Comparison of ENCODE assay signal across 11 cellular contexts in the genomic region with DNA sequence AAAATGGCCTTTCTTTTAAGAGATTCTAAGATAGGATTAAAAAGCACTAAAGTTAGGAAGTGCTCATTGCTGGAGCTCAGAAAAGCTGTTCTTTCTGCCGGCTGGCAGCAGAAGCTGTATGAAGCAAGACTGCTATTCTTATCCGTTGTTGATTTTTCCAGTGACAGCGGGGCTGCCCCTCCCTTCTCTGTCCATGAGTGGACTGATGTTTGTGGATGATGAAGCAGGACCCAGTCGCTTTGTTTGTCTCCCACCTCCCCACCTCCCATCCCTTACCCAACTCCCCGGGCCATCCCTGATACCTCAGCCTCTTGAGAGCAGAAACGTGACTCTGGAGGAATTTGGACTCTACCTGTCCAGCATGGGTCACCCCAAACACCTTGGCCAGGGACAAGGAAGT. TPM values are rescaled to one million over a fixed set of nuclear protein-coding genes. Genes with fewer than 3 reads are reported as not detected.
DNase-seq lines count a peak whose midpoint lies in the region; ATAC-seq and TF ChIP-seq lines count a peak whose summit lies in the region.
"Had no signal": no experiment of that assay in that cellular context is flagged by ENCODE, and none has a peak within 500 bp of the region (broad histone marks: within the 10 kb centered on the region; RNA-seq: fewer than 3 reads in every experiment).

No MANE protein-coding gene starts in this region.

- H3K27ac ChIP-seq in gastroesophageal sphincter (peak overlapping the region; percentile 21 to 90 (median 82)), neutrophil (peak overlapping the region; percentile 85)

- no peaks in the 10 kb centered on the region for H3K27me3 ChIP-seq in gastroesophageal sphincter
- H3K27me3 ChIP-seq in neutrophil = no peaks in the 10 kb centered on the region

- TF ChIP-seq POLR2A in gastroesophageal sphincter (IDR thresholded peaks at IDR 0.05) = no peak

- peak; percentile 75 for ATAC-seq in gastroesophageal sphincter
- no peak for ATAC-seq in HG03095 (IDR thresholded peaks at IDR 0.05; ENCODE audit: unreplicated experiment)
- ATAC-seq in GM18909 (IDR thresholded peaks at IDR 0.05; ENCODE audit: poor library complexity, unreplicated experiment) = no peak

- no peak for TF ChIP-seq EP300 in gastroesophageal sphincter (IDR thresholded peaks at IDR 0.05)

- H3K4me3 ChIP-seq in gastroesophageal sphincter (no peak overlapping the region), neutrophil (ENCODE audit: low read depth in 1 of 2, low read length in 1 of 2) (no peak overlapping the region)

- peak; percentile 41 for DNase-seq in AG08395 (ENCODE audit: low spot score)
- DNase-seq in SHP77 treated with DMSO at 0.1 percent for 48 hours (lab: John Stamatoyannopoulos, UW) = peak; percentile 37
- DNase-seq in GM19240 (ENCODE audit: insufficient read length, low spot score) = no peak
- DNase-seq in stimulated activated CD4-positive, alpha-beta T cell treated with anti-CD3 and anti-CD28 coated beads, Interleukin-4, amount 100 ng/mL, for 1 hour = no peak
- DNase-seq: RPMI8226 had no signal

- H3K9me3 ChIP-seq in gastroesophageal sphincter (no peaks in the 10 kb centered on the region), neutrophil (no peaks in the 10 kb centered on the region)

- TF ChIP-seq CTCF in gastroesophageal sphincter (IDR thresholded peaks at IDR 0.05) (no peak), neutrophil (IDR thresholded peaks at IDR 0.05) (no peak)

- peaks cover 6 to 78% (median 22%) of the 10 kb centered on the region in 3 donors for H3K4me1 ChIP-seq in gastroesophageal sphincter
- peaks cover 55 to 56% of the 10 kb centered on the region in 2 experiments for H3K4me1 ChIP-seq in neutrophil (ENCODE audit: control insufficient read depth in 1 of 2, insufficient read depth in 1 of 2, low read depth in 1 of 2, low read length in 1 of 2)

- 0 to 22% methylated on average over 3 to 6 of the region's 6 CpGs for WGBS in gastroesophageal sphincter (ENCODE audit: low coverage in 1 of 2), 2 donors

- peaks cover 0 to 69% of the 10 kb centered on the region in 2 donors for H3K36me3 ChIP-seq in gastroesophageal sphincter
- peaks cover 47% of the 10 kb centered on the region for H3K36me3 ChIP-seq in neutrophil

RNA-seq across cellular contexts. Expression of gene MUSTN1, which starts 10.3 kb away (rescaled TPM):
- 10 to 100 TPM in 3 of 4 donors, 1 to 10 TPM in 1; 8.6 to 20.9 (median 16.6) TPM for total RNA-seq in gastroesophageal sphincter
- total RNA-seq: MCF 10A had no signal

RNA-seq across cellular contexts. Expression of gene ITIH4, which starts 14.7 kb away (rescaled TPM):
- 1 to 10 TPM; 1.2 to 7.0 (median 3.4) TPM for total RNA-seq in gastroesophageal sphincter

RNA-seq across cellular contexts. Expression of gene ITIH3, which starts 50.6 kb away (rescaled TPM):
- 1 to 10 TPM in 1 of 4 donors, under 1 TPM in 2, not detected in 1; 0.27 to 9.7 (median 0.89) TPM for total RNA-seq in gastroesophageal sphincter
- total RNA-seq: B cell, MCF 10A had no signal

RNA-seq across cellular contexts. Expression of gene STIMATE, which starts 52.2 kb away (rescaled TPM):
- total RNA-seq in gastroesophageal sphincter = 10 to 100 TPM; 14.6 to 30.2 (median 20.5) TPM

Comparison
In these comparisons a context has a peak if more than half of its experiments do, and no peak if none do; other contexts are left out.
1. DNase-seq: peak in AG08395 (single experiment) and SHP77 treated with DMSO at 0.1 percent for 48 hours (single experiment); none in GM19240 (single experiment) and stimulated activated CD4-positive, alpha-beta T cell treated with anti-CD3 and anti-CD28 coated beads, Interleukin-4, amount 100 ng/mL, for 1 hour (single experiment).